In the genomic region with DNA sequence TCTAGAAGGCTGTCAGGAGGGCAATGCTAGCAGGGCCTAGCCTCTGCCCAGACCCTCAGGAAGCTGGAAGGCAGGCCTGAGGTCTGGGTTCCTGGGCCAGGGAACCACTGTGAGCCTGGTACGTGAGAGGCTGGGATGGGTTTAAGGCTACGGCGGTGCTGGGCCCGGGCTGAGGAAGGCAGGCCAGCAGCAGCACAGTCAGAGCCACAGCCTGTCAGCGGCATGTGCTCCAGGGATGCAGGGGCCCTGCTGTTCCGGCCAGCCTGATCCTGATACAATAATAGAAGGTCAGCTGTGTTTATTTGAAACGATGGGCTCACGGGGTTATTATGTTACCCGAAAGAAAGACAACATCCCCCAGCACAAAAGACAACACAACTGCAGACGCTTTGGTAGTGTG, we compare ENCODE assay signal across 18 cellular contexts.
A peak's percentile ranks its signal among the peaks of the same experiment; 100 is the strongest.
DNase-seq lines count a peak whose midpoint lies in the region; ATAC-seq, FAIRE-seq and TF ChIP-seq lines count a peak whose summit lies in the region.
"Had no signal": no experiment of that assay in that cellular context is flagged by ENCODE, and none has a peak within 500 bp of the region (broad histone marks: within the 10 kb centered on the region; RNA-seq: fewer than 3 reads in every experiment).

No MANE protein-coding gene starts in this region.

- H3K9me3 ChIP-seq in H1 (ENCODE audit: insufficient read depth in 2 of 2, low read depth in 1 of 2, low read length in 1 of 2) = no peaks in the 10 kb centered on the region; a peak in 1 of 4 replicates
- no peaks in the 10 kb centered on the region for H3K9me3 ChIP-seq in osteoblast (ENCODE audit: low read depth, low read length)
- no peaks in the 10 kb centered on the region for H3K9me3 ChIP-seq in gastroesophageal sphincter
- H3K9me3 ChIP-seq in CD4-positive, alpha-beta memory T cell (ENCODE audit: control insufficient read depth in 1 of 2, low read length in 2 of 2) = no peaks in the 10 kb centered on the region
- H3K9me3 ChIP-seq: body of pancreas, Peyer's patch, psoas muscle had no signal

- no peak overlapping the region for H2BK120ac ChIP-seq in H1 (replicated peaks; ENCODE audit: low read depth, low read length)

- H3K36me3 Mint-ChIP-seq in CD4-positive, alpha-beta memory T cell = no peaks in the 10 kb centered on the region
- H3K36me3 Mint-ChIP-seq: activated naive CD4-positive, alpha-beta T cell treated with anti-CD3 and anti-CD28 coated beads, Interleukin-2, amount 50 U/mL, for 72 hours; naive thymus-derived CD4-positive, alpha-beta T cell had no signal

- H4K91ac ChIP-seq in H1 (replicated peaks; ENCODE audit: insufficient read length, low read length) = no peak overlapping the region

- H3K18ac ChIP-seq in H1 (ENCODE audit: extremely low read depth, low read length) = no peak overlapping the region

- TF ChIP-seq EP300 in H1 (IDR thresholded peaks at IDR 0.05; ENCODE audit: borderline replicate concordance in 1 of 2, low read depth in 2 of 2, low read length in 2 of 2) (no peak), gastroesophageal sphincter (IDR thresholded peaks at IDR 0.05) (no peak)

- H3K4me2 ChIP-seq in H1 (ENCODE audit: insufficient read depth in 1 of 2, low read depth in 2 of 2, low read length in 2 of 2) = no peak overlapping the region; a peak in 1 of 4 replicates
- no peak overlapping the region for H3K4me2 ChIP-seq in osteoblast (ENCODE audit: insufficient read depth, low read length)

- H3K27ac Mint-ChIP-seq in CD4-positive, alpha-beta memory T cell = no peak overlapping the region
- H3K27ac Mint-ChIP-seq: activated naive CD4-positive, alpha-beta T cell treated with anti-CD3 and anti-CD28 coated beads, Interleukin-2, amount 50 U/mL, for 72 hours; activated T-helper 1 cell treated with anti-CD3 and anti-CD28 coated beads, Interleukin-12 subunit alpha, Interleukin-12 subunit beta, Interleukin-2, Interleukin-4 antibody, amounts not matched to agents 30 ng/mL and 10 ng/mL and 1 ng/mL, durations not matched to agents 14 hours and 24 hours and 36 hours; naive thymus-derived CD4-positive, alpha-beta T cell had no signal

- no peak overlapping the region for H3K23ac ChIP-seq in H1 (ENCODE audit: insufficient read length)

- H4K20me1 ChIP-seq in H1 (replicated peaks in 1 of 2; ENCODE audit: control insufficient read depth in 1 of 2, insufficient read depth in 2 of 2, low read length in 2 of 2) (no peaks in the 10 kb centered on the region), osteoblast (ENCODE audit: insufficient read depth, low read length) (no peaks in the 10 kb centered on the region)

- H3K27me3 ChIP-seq in H1 (replicated peaks in 1 of 4; ENCODE audit: control insufficient read depth in 3 of 4, extremely low read depth in 1 of 4, insufficient read depth in 3 of 4, low read length in 3 of 4) (no peaks in the 10 kb centered on the region; a peak in 2 of 7 replicates), osteoblast (ENCODE audit: insufficient read depth, low read length) (no peaks in the 10 kb centered on the region), gastroesophageal sphincter (no peaks in the 10 kb centered on the region)
- no peaks in the 10 kb centered on the region for H3K27me3 ChIP-seq in CD4-positive, alpha-beta memory T cell (ENCODE audit: insufficient read depth, low read length)
- H3K27me3 ChIP-seq: body of pancreas, Peyer's patch had no signal

- H3K27ac ChIP-seq in H1 (ENCODE audit: low read depth, low read length) (no peak overlapping the region), osteoblast (ENCODE audit: low read depth, low read length) (peak overlapping the region; percentile 45), gastroesophageal sphincter (no peak overlapping the region)
- no peak overlapping the region for H3K27ac ChIP-seq in CD4-positive, alpha-beta memory T cell (ENCODE audit: low read depth, low read length)
- H3K27ac ChIP-seq: body of pancreas, psoas muscle had no signal

- no peak overlapping the region for H3K4ac ChIP-seq in H1 (replicated peaks; ENCODE audit: insufficient read length, low read depth, low read length)

- no peak overlapping the region for H2AK5ac ChIP-seq in H1 (ENCODE audit: low read depth, low read length)

- WGBS in H1 (ENCODE audit: extremely low coverage in 1 of 2, insufficient coverage in 1 of 2, insufficient read length in 1 of 2, insufficient replicate concordance in 2 of 2, low coverage in 1 of 2, low lambda C conversion rate in 2 of 2, missing lambda C conversion rate in 1 of 2), 2 experiments = 71% methylated on average over 10 of the region's 10 CpGs; no CpG with 5 or more reads in 1 of the 2 experiments
- no CpG with 5 or more reads among the region's 10 CpGs for WGBS in gastroesophageal sphincter (ENCODE audit: low coverage in 1 of 2), 2 donors

- no peak overlapping the region; the same call in 1 of the 2 replicates for H2BK12ac ChIP-seq in H1 (ENCODE audit: low read depth, low read length)

- H3K4me3 Mint-ChIP-seq in CD4-positive, alpha-beta memory T cell = no peak overlapping the region
- H3K4me3 Mint-ChIP-seq: activated T-helper 1 cell treated with anti-CD3 and anti-CD28 coated beads, Interleukin-12 subunit alpha, Interleukin-12 subunit beta, Interleukin-2, Interleukin-4 antibody, amounts not matched to agents 30 ng/mL and 10 ng/mL and 1 ng/mL, durations not matched to agents 14 hours and 24 hours and 36 hours; naive thymus-derived CD4-positive, alpha-beta T cell had no signal

- H4K5ac ChIP-seq in H1 (ENCODE audit: insufficient read length, low read depth, low read length) = no peak overlapping the region

- H3K9ac ChIP-seq in H1 (replicated peaks in 1 of 4; ENCODE audit: extremely low read depth in 1 of 4, low read depth in 3 of 4, low read length in 3 of 4) = no peak overlapping the region; a peak in 1 of 7 replicates

- H3K9me3 Mint-ChIP-seq in CD4-positive, alpha-beta memory T cell = no peaks in the 10 kb centered on the region
- H3K9me3 Mint-ChIP-seq: activated naive CD4-positive, alpha-beta T cell treated with anti-CD3 and anti-CD28 coated beads, Interleukin-2, amount 50 U/mL, for 72 hours; activated T-helper 1 cell treated with anti-CD3 and anti-CD28 coated beads, Interleukin-12 subunit alpha, Interleukin-12 subunit beta, Interleukin-2, Interleukin-4 antibody, amounts not matched to agents 30 ng/mL and 10 ng/mL and 1 ng/mL, durations not matched to agents 14 hours and 24 hours and 36 hours; naive thymus-derived CD4-positive, alpha-beta T cell had no signal

- POLR2A ChIA-PET in H1 (lab: Charles Lee; ENCODE audit: partially characterized antibody) = interaction anchor here (0.8 kb wide), 1 partner anchor 21 kb away, joined by 3 read pairs; no protein-coding TSS in a partner anchor
- POLR2A ChIA-PET in CD4-positive, alpha-beta memory T cell (lab: Charles Lee; ENCODE audit: partially characterized antibody) = no interaction called here

- no peak overlapping the region for H2BK15ac ChIP-seq in H1 (ENCODE audit: low read length)

- H3K56ac ChIP-seq in H1 (replicated peaks; ENCODE audit: insufficient read length, low read depth, low read length) = no peak overlapping the region

- no peaks in the 10 kb centered on the region for H3K4me1 Mint-ChIP-seq in CD4-positive, alpha-beta memory T cell

- TF ChIP-seq RAD21 in H1 (IDR thresholded peaks at IDR 0.05 in 1 of 2, conservative IDR thresholded peaks at IDR 0.05 in 1 of 2; ENCODE audit: low read depth in 2 of 2, low read length in 2 of 2) = no peak

- H3K4me3 ChIP-seq in H1 (ENCODE audit: extremely low read depth in 1 of 4, insufficient read depth in 2 of 4, low read depth in 3 of 4, low read length in 4 of 4) (no peak overlapping the region), osteoblast (ENCODE audit: insufficient read depth, low read length) (no peak overlapping the region), gastroesophageal sphincter (no peak overlapping the region)
- no peak overlapping the region for H3K4me3 ChIP-seq in CD4-positive, alpha-beta memory T cell (ENCODE audit: low read length in 2 of 2)
- H3K4me3 ChIP-seq: body of pancreas, Peyer's patch, psoas muscle had no signal

- TF ChIP-seq CTCF in H1 (IDR thresholded peaks at IDR 0.05; ENCODE audit: control extremely low read depth in 1 of 3, insufficient read depth in 1 of 3, low read depth in 1 of 3, low read length in 3 of 3) (no peak), osteoblast (IDR thresholded peaks at IDR 0.05; ENCODE audit: extremely low read depth, low read depth, low read length) (no peak), gastroesophageal sphincter (IDR thresholded peaks at IDR 0.05) (no peak)

- H3K36me3 ChIP-seq in H1 (ENCODE audit: control insufficient read depth in 2 of 4, insufficient read depth in 4 of 4, low read length in 3 of 4) = no peaks in the 10 kb centered on the region
- no peaks in the 10 kb centered on the region for H3K36me3 ChIP-seq in osteoblast (ENCODE audit: insufficient read depth, low read length)
- no peaks in the 10 kb centered on the region for H3K36me3 ChIP-seq in gastroesophageal sphincter
- no peaks in the 10 kb centered on the region for H3K36me3 ChIP-seq in CD4-positive, alpha-beta memory T cell (ENCODE audit: insufficient read depth, low read length)
- H3K36me3 ChIP-seq: Peyer's patch had no signal

- TF ChIP-seq POLR2A in H1 (IDR thresholded peaks at IDR 0.05; ENCODE audit: control extremely low read depth in 1 of 2, low read depth in 2 of 2, low read length in 2 of 2) (no peak), gastroesophageal sphincter (IDR thresholded peaks at IDR 0.05) (no peak)

- no peaks in the 10 kb centered on the region for H3K23me2 ChIP-seq in H1 (ENCODE audit: low read depth, low read length)

- DNase-seq in AG20443 (ENCODE audit: low spot score) (peak; percentile 60), NCI-H146 (lab: John Stamatoyannopoulos, UW) (peak; percentile 72), H1 (ENCODE audit: low read depth in 1 of 2, low spot score in 2 of 2) (no peak), osteoblast (ENCODE audit: insufficient read length, low spot score, missing footprints) (peak; percentile 36), DMS 273 (lab: John Stamatoyannopoulos, UW; ENCODE audit: unreplicated experiment) (no peak)
- no peak for DNase-seq in activated CD4-positive, alpha-beta T cell treated with anti-CD3 and anti-CD28 coated beads for 4 hours
- DNase-seq in CD4-positive, alpha-beta memory T cell = no peak
- DNase-seq: body of pancreas; kidney; naive thymus-derived CD4-positive, alpha-beta T cell; NCI-H82; Peyer's patch; psoas muscle; T-helper 9 cell had no signal

- no peak overlapping the region for H2BK20ac ChIP-seq in H1 (ENCODE audit: low read length)

- H3K27me3 Mint-ChIP-seq in CD4-positive, alpha-beta memory T cell = peaks cover 1 to 6% of the 10 kb centered on the region in 2 donors
- H3K27me3 Mint-ChIP-seq: naive thymus-derived CD4-positive, alpha-beta T cell had no signal

- H3K4me1 ChIP-seq in H1 (replicated peaks in 1 of 4; ENCODE audit: control insufficient read depth in 3 of 4, insufficient read depth in 4 of 4, low read length in 3 of 4) (peaks cover 0 to 27% (median 12%) of the 10 kb centered on the region in 4 experiments; a peak in 6 of 7 replicates), osteoblast (ENCODE audit: insufficient read depth, low read length) (no peaks in the 10 kb centered on the region), gastroesophageal sphincter (peaks cover 0 to 3% (median 0%) of the 10 kb centered on the region in 3 donors)
- H3K4me1 ChIP-seq in CD4-positive, alpha-beta memory T cell (ENCODE audit: insufficient read depth, low read length) = no peaks in the 10 kb centered on the region
- H3K4me1 ChIP-seq: body of pancreas had no signal

- no peak overlapping the region for H4K8ac ChIP-seq in H1 (ENCODE audit: extremely low read depth, insufficient read depth, low read length)

- no peak for FAIRE-seq in H1 (lab: Jason Lieb, UNC)
- FAIRE-seq: kidney had no signal

- no peaks in the 10 kb centered on the region for H3K79me1 ChIP-seq in H1 (ENCODE audit: low read depth, low read length)

- H2AFZ ChIP-seq in H1 (ENCODE audit: low read length) = no peak overlapping the region
- H2AFZ ChIP-seq in osteoblast (ENCODE audit: low read length) = no peak overlapping the region

- ATAC-seq in gastroesophageal sphincter = no peak
- ATAC-seq: activated CD4-positive, CD25-positive, alpha-beta regulatory T cell treated with anti-CD3 and anti-CD28 coated beads, Interleukin-2, amount 50 U/mL, for 24 hours; activated naive CD4-positive, alpha-beta T cell treated with anti-CD3 and anti-CD28 coated beads, Interleukin-2, amount 50 U/mL, for 72 hours; body of pancreas; naive thymus-derived CD4-positive, alpha-beta T cell; psoas muscle had no signal

- CTCF ChIA-PET in H1 (lab: Charles Lee; ENCODE audit: partially characterized antibody) = interaction anchor here (0.8 to 9.4 kb wide), 13 partner anchors 8 to 248 kb away, joined by 3 to 209 read pairs (median 5); no protein-coding TSS in a partner anchor
- CTCF ChIA-PET in CD4-positive, alpha-beta memory T cell (lab: Charles Lee; ENCODE audit: partially characterized antibody) = interaction anchor here (0.7 kb wide), 1 partner anchor 12 kb away, joined by 3 read pairs; no protein-coding TSS in a partner anchor

- H2BK5ac ChIP-seq in H1 (ENCODE audit: low read depth, low read length) = no peak overlapping the region

- H3K79me2 ChIP-seq in H1 (ENCODE audit: control insufficient read depth in 1 of 2, insufficient read depth in 2 of 2, low read length in 2 of 2) = no peaks in the 10 kb centered on the region
- H3K79me2 ChIP-seq in osteoblast (ENCODE audit: insufficient read depth, low read length) = no peaks in the 10 kb centered on the region

- H3K14ac ChIP-seq in H1 (ENCODE audit: insufficient read length) = no peak overlapping the region

- intact Hi-C loops in CD4-positive, alpha-beta memory T cell (cut with micrococcal nuclease) = no loop called here

Comparison
In these comparisons a context has a peak if more than half of its experiments do, and no peak if none do; other contexts are left out.
1. DNase-seq: peak in AG20443 (single experiment), NCI-H146 (single experiment) and osteoblast (single experiment); none in H1 (0 of 2), activated CD4-positive, alpha-beta T cell treated with anti-CD3 and anti-CD28 coated beads for 4 hours (0 of 2), CD4-positive, alpha-beta memory T cell (0 of 5) and DMS 273 (single experiment).